Comparison of ENCODE assay signal across 21 cellular contexts in the genomic region with DNA sequence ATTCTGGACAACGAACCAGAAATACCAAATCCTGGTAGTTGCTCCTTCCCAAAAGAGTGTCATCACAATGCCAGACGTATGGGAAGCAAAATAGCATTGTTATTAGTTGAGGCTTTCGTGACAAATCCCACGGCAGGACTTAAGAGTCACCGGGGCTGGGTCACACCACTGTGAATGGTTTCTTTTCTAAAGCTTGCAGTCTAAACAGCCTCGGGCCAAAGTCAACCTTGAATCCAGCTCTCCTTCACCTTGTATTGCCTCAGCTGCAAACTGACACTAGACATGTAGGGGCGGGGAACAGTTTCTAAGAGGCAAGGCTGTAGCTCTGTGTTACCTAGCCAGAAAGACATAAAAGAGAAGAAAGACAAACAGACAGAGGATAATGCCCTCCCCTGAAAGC.
"Had no signal": no experiment of that assay in that cellular context is flagged by ENCODE, and none has a peak within 500 bp of the region (broad histone marks: within the 10 kb centered on the region; RNA-seq: fewer than 3 reads in every experiment).

No MANE protein-coding gene starts in this region.

- H3K36me3 ChIP-seq: adrenal gland, cardiac muscle cell, esophagus squamous epithelium, right atrium auricular region had no signal

- H3K27ac ChIP-seq: adrenal gland, cardiac muscle cell, right atrium auricular region had no signal

- H3K9me3 ChIP-seq: adrenal gland had no signal

- FAIRE-seq: endometrium, TTC549 had no signal

- DNase-seq: activated CD4-positive, alpha-beta T cell treated with anti-CD3 and anti-CD28 coated beads for 4 hours; activated CD8-positive, alpha-beta T cell treated with anti-CD3 and anti-CD28 coated beads for 36 hours; activated effector memory CD4-positive, alpha-beta T cell treated with Interleukin-2 at 50 U/mL for 16 hours; activated naive CD4-positive, alpha-beta T cell treated with anti-CD3 and anti-CD28 coated beads, Interleukin-2, amount 50 U/mL, for 16 hours; activated T-cell treated with anti-CD3 and anti-CD28 coated beads, Interleukin-2, amount 50 U/mL, for 4 hours; esophagus squamous epithelium; hippocampal formation; left ventricle myocardium superior; mesendoderm; nucleus accumbens; stimulated activated CD4-positive, alpha-beta T cell treated with anti-CD3 and anti-CD28 coated beads, Interleukin-4, amount 100 ng/mL, for 4 hours; stimulated activated CD8-positive, alpha-beta memory T cell treated with anti-CD3 and anti-CD28 coated beads, Interleukin-4, amount 100 ng/mL, for 48 hours; stimulated activated naive CD4-positive, alpha-beta T cell treated with Interleukin-2 at 50 U/mL for 16 hours; trophoblast cell had no signal

- H3K4me3 ChIP-seq: adrenal gland, cardiac muscle cell, esophagus squamous epithelium, right atrium auricular region, skin epidermis had no signal

- H3K27me3 ChIP-seq: adrenal gland, cardiac muscle cell, esophagus squamous epithelium, right atrium auricular region had no signal

- H3K4me1 ChIP-seq: adrenal gland, right atrium auricular region had no signal

- ATAC-seq: activated CD8-positive, alpha-beta T cell treated with anti-CD3 and anti-CD28 coated beads for 36 hours; activated T-cell treated with anti-CD3 and anti-CD28 coated beads, Interleukin-2, amount 50 U/mL, for 4 hours; left ventricle myocardium superior; WTC11 had no signal
